In the genomic region with DNA sequence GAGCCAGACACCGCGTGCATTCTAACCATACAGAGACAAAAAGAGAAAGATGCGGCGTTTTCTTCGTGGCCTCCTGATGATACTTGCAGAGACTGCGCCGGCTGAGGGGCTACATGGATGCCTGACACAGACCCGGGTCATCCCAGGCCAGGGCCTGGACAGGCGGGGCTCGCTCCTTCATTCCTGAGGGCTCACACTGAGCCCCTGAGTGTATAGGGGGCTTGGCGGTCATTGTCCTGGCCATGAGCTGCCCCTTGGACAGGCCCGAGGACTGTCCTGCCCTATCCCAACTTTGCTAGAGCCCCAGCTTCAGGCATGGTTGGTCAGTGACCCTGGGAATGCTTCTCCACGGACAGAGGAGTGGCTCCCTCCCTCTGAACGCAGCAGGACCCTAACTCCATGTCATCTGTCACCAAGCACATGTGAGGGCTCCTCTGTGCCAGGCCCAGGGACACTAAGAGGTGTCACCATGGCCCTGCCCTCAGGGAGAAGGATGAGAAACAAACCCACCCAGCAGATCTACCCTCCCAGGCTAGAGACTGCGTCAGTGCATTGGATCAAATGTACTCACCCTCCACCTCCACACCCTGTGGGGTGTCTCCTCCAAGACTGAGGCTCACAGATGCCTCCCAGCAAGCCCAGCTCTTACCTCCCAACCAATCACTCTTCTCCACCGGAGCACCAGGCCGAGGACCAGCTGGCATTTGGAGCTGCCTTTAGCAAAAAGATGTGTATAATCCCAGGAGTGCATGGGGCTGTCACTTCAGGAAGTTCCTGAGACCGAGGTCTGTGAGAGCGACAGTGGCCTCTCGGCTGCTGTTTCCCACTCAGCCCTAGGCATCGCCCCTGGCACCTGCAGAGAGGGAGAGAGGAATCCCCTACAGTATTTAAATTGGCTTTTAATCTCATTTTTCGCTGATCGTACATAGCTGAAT, we compare ENCODE assay signal across 23 cellular contexts.
"Had no signal": no experiment of that assay in that cellular context is flagged by ENCODE, and none has a peak within 500 bp of the region (broad histone marks: within the 10 kb centered on the region; RNA-seq: fewer than 3 reads in every experiment).

No MANE protein-coding gene starts in this region.

- H3K4me1 ChIP-seq: left lung, pancreas, psoas muscle, right atrium auricular region, tibial nerve had no signal

- DNase-seq: activated CD4-positive, alpha-beta memory T cell treated with anti-CD3 and anti-CD28 coated beads for 36 hours; activated CD4-positive, alpha-beta T cell treated with anti-CD3 and anti-CD28 coated beads, Interleukin-2, amount 10 ng/mL, durations not matched to agents 24 days and 14 days; activated CD4-positive, CD25-positive, alpha-beta regulatory T cell treated with anti-CD3 and anti-CD28 coated beads, Interleukin-2, amount 50 U/mL, for 72 hours; activated CD8-positive, alpha-beta memory T cell treated with anti-CD3 and anti-CD28 coated beads, Interleukin-2, amount 50 U/mL, for 4 hours; activated naive CD4-positive, alpha-beta T cell treated with Interleukin-2 at 50 U/mL for 16 hours; activated T-cell treated with anti-CD3 and anti-CD28 coated beads, Interleukin-2, amount 50 U/mL, for 1 hour; amniotic stem cell; central memory CD4-positive, alpha-beta T cell; dermis blood vessel endothelial cell; effector CD4-positive, alpha-beta T cell; glutamatergic neuron; left lung; pancreas; psoas muscle; stimulated activated CD4-positive, alpha-beta T cell treated with anti-CD3 and anti-CD28 coated beads, Interleukin-15, amount 100 ng/mL, for 24 hours; stimulated activated CD4-positive, alpha-beta T cell treated with anti-CD3 and anti-CD28 coated beads, Interleukin-2, amount 100 ng/mL, for 24 hours; stimulated activated naive CD4-positive, alpha-beta T cell; T-helper 17 cell; T1000 had no signal

- H3K4me3 ChIP-seq: left lung, pancreas, psoas muscle, right atrium auricular region, tibial nerve had no signal

- H3K4me1 Mint-ChIP-seq: nephron had no signal

- H3K9me3 Mint-ChIP-seq: activated CD4-positive, alpha-beta memory T cell treated with anti-CD3 and anti-CD28 coated beads for 36 hours; activated CD4-positive, alpha-beta T cell treated with anti-CD3 and anti-CD28 coated beads, Interleukin-2, amount 10 ng/mL, durations not matched to agents 24 days and 14 days; activated T-helper 17 cell treated with anti-CD3 and anti-CD28 coated beads, Interleukin-2, amount 50 U/mL, for 72 hours; nephron had no signal

- H3K36me3 ChIP-seq: left lung, pancreas, right atrium auricular region, tibial nerve had no signal

- H3K27me3 ChIP-seq: left lung, pancreas, right atrium auricular region, tibial nerve had no signal

- H3K4me3 Mint-ChIP-seq: activated CD4-positive, alpha-beta memory T cell treated with anti-CD3 and anti-CD28 coated beads for 36 hours; activated CD4-positive, alpha-beta T cell treated with anti-CD3 and anti-CD28 coated beads, Interleukin-2, amount 10 ng/mL, durations not matched to agents 24 days and 14 days; activated T-helper 17 cell treated with anti-CD3 and anti-CD28 coated beads, Interleukin-2, amount 50 U/mL, for 72 hours; nephron; T-helper 17 cell had no signal

- H3K27me3 Mint-ChIP-seq: activated CD4-positive, alpha-beta memory T cell treated with anti-CD3 and anti-CD28 coated beads for 36 hours; activated CD4-positive, alpha-beta T cell treated with anti-CD3 and anti-CD28 coated beads, Interleukin-2, amount 10 ng/mL, durations not matched to agents 24 days and 14 days; T-helper 17 cell had no signal

- H3K27ac Mint-ChIP-seq: activated CD4-positive, alpha-beta memory T cell treated with anti-CD3 and anti-CD28 coated beads for 36 hours; activated CD4-positive, alpha-beta T cell treated with anti-CD3 and anti-CD28 coated beads, Interleukin-2, amount 10 ng/mL, durations not matched to agents 24 days and 14 days; activated T-helper 17 cell treated with anti-CD3 and anti-CD28 coated beads, Interleukin-2, amount 50 U/mL, for 72 hours; nephron; T-helper 17 cell had no signal

- H3K9me3 ChIP-seq: left lung, pancreas, psoas muscle, right atrium auricular region, tibial nerve had no signal

- ATAC-seq: activated T-helper 17 cell treated with anti-CD3 and anti-CD28 coated beads, Interleukin-2, amount 50 U/mL, for 72 hours; left lung; pancreas; psoas muscle; T-helper 17 cell had no signal

- H3K27ac ChIP-seq: left lung, pancreas, psoas muscle, right atrium auricular region, tibial nerve had no signal

- H3K36me3 Mint-ChIP-seq: activated CD4-positive, alpha-beta memory T cell treated with anti-CD3 and anti-CD28 coated beads for 36 hours had no signal
